ENCODE assay signal across 1 cellular context in genomic region chr12:6952121-6952859, GRCh38.
TF ChIP-seq lines count a peak whose summit lies in the region.

No MANE protein-coding gene starts in this region.

TF ChIP-seq in H1, 55 proteins besides CTCF, POLR2A, EP300 and RAD21:
- TF ChIP-seq SAP30 (IDR thresholded peaks at IDR 0.05; ENCODE audit: insufficient read depth, insufficient replicate concordance, low read length) (no peak), USF2 (IDR thresholded peaks at IDR 0.05; ENCODE audit: low read length) (no peak), SP1 (IDR thresholded peaks at IDR 0.05; ENCODE audit: low read depth, low read length) (no peak), SRF (IDR thresholded peaks at IDR 0.05; ENCODE audit: low read depth, low read length) (no peak), JUND (IDR thresholded peaks at IDR 0.05; ENCODE audit: low read length) (no peak), RXRA (IDR thresholded peaks at IDR 0.05; ENCODE audit: insufficient read depth, low read depth, low read length) (no peak), ATF3 (IDR thresholded peaks at IDR 0.05; ENCODE audit: insufficient read depth, low read depth, low read length) (no peak), BCL11A (IDR thresholded peaks at IDR 0.05; ENCODE audit: low read depth in 2 of 2, low read length in 2 of 2) (no peak), ZNF274 (IDR thresholded peaks at IDR 0.05; ENCODE audit: borderline replicate concordance, extremely low read depth, low read length) (no peak), NANOG (IDR thresholded peaks at IDR 0.05; ENCODE audit: insufficient read depth, low read depth, low read length, poor library complexity, severe bottlenecking) (no peak), SIN3A (conservative IDR thresholded peaks at IDR 0.05 in 1 of 2, IDR thresholded peaks at IDR 0.05 in 1 of 2; ENCODE audit: low read depth in 1 of 2, low read length in 2 of 2) (no peak), KDM5A (IDR thresholded peaks at IDR 0.05; ENCODE audit: low read length) (no peak), TAF1 (IDR thresholded peaks at IDR 0.05; ENCODE audit: low read depth, low read length) (no peak)
